8 cellular contexts compared by ENCODE assay signal in the genomic region with DNA sequence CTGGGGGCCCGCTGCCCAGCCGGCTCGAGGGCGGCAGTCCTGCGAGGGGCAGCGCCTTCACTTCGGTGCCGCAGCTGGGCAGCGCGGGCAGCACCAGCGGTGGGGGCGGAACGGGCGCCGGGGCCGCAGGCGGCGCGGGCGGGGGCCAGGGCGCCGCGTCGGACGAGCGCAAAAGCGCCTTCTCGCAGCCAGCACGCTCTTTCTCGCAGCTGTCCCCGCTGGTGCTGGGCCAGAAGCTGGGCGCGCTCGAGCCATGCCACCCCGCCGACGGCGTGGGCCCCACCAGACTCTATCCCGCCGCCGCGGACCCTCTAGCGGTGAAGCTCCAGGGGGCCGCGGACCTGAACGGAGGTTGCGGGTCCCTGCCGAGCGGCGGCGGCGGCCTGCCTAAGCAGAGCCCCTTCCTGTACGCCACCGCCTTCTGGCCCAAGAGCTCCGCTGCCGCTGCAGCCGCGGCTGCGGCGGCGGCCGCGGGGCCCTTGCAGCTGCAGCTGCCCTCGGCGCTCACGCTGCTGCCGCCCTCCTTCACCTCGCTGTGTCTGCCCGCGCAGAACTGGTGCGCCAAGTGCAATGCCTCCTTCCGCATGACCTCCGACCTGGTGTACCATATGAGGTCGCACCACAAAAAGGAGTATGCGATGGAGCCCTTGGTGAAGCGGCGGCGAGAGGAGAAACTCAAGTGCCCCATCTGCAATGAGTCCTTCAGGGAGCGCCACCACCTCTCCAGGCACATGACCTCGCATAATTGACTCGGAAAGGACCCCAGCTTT. TPM values are rescaled to one million over a fixed set of nuclear protein-coding genes. Genes with fewer than 3 reads are reported as not detected.
DNase-seq lines count a peak whose midpoint lies in the region; ATAC-seq and TF ChIP-seq lines count a peak whose summit lies in the region.

No MANE protein-coding gene starts in this region.

- no peak overlapping the region for H3K9ac ChIP-seq in duodenal mucosa (ENCODE audit: low read depth in 1 of 2, low read length in 2 of 2)

- H3K36me3 Mint-ChIP-seq in Caco-2 (ENCODE audit: insufficient read depth, unreplicated experiment) (no peaks in the 10 kb centered on the region), activated B cell treated with CpG ODN at 0.5 μM for 24 hours (ENCODE audit: low read depth) (no peaks in the 10 kb centered on the region), mesothelial cell of epicardium (peaks cover 3% of the 10 kb centered on the region), type B pancreatic cell (peaks cover under 1% of the 10 kb centered on the region)

- H3K27ac Mint-ChIP-seq in Caco-2 (ENCODE audit: unreplicated experiment) (no peak overlapping the region), activated B cell treated with CpG ODN at 0.5 μM for 24 hours (peak overlapping the region; percentile 74), mesothelial cell of epicardium (no peak overlapping the region), type B pancreatic cell (no peak overlapping the region)

- intact Hi-C loops in Caco-2 (cut with micrococcal nuclease; ENCODE audit: unreplicated experiment) (loop anchor here (1.0 kb wide), 3 partner anchors 12 to 849 kb away; no protein-coding TSS in a partner anchor), activated B cell treated with CpG ODN at 0.5 μM for 24 hours (cut with micrococcal nuclease) (loop anchor here (1.0 to 5.0 kb wide), 8 partner anchors 12 to 1261 kb away; a partner anchor contains a TSS)

- no TSS peak for BruUV-seq in Caco-2 (replicated peaks; lab: Mats Ljungman, UMichigan)

- peak overlapping the region; percentile 27 for H3K4me3 ChIP-seq in Caco-2 (ENCODE audit: low read depth, low read length)
- peak overlapping the region; percentile 61 to 70 for H3K4me3 ChIP-seq in duodenal mucosa (ENCODE audit: low read depth in 1 of 2, low read length in 2 of 2)

- H3K9me3 Mint-ChIP-seq in Caco-2 (ENCODE audit: unreplicated experiment) = peaks cover 5% of the 10 kb centered on the region
- H3K9me3 Mint-ChIP-seq in activated B cell treated with CpG ODN at 0.5 μM for 24 hours = no peaks in the 10 kb centered on the region
- H3K9me3 Mint-ChIP-seq in mesothelial cell of epicardium = no peaks in the 10 kb centered on the region
- no peaks in the 10 kb centered on the region for H3K9me3 Mint-ChIP-seq in type B pancreatic cell

- H3K9me3 ChIP-seq in Caco-2 (no peaks in the 10 kb centered on the region), duodenal mucosa (ENCODE audit: control insufficient read depth in 1 of 2, low read length in 2 of 2) (no peaks in the 10 kb centered on the region)

- H3K27me3 Mint-ChIP-seq in Caco-2 (ENCODE audit: insufficient read depth, unreplicated experiment) (peaks cover 27% of the 10 kb centered on the region), activated B cell treated with CpG ODN at 0.5 μM for 24 hours (peaks cover 4% of the 10 kb centered on the region), mesothelial cell of epicardium (ENCODE audit: low read depth) (peaks cover 94% of the 10 kb centered on the region), type B pancreatic cell (peaks cover 88% of the 10 kb centered on the region)

- H3K36me3 ChIP-seq in Caco-2 (ENCODE audit: control insufficient read depth, insufficient read depth, low read length) = no peaks in the 10 kb centered on the region
- H3K36me3 ChIP-seq in duodenal mucosa (ENCODE audit: control insufficient read depth in 1 of 2, insufficient read depth in 2 of 2, low read length in 2 of 2) = no peaks in the 10 kb centered on the region

- CTCF ChIA-PET in Caco-2 (lab: Charles Lee) = interaction anchor here (0.6 to 1.8 kb wide), 5 partner anchors 9 to 1251 kb away, joined by 3 to 6 read pairs (median 5); no protein-coding TSS in a partner anchor
- CTCF ChIA-PET in activated B cell treated with CpG ODN at 0.5 μM for 24 hours (lab: Charles Lee) = interaction anchor here (0.7 to 2.4 kb wide), 21 partner anchors 9 to 1276 kb away, joined by 3 to 66 read pairs (median 4); a partner anchor contains a TSS

- peaks cover under 1% of the 10 kb centered on the region for H3K4me1 Mint-ChIP-seq in Caco-2 (ENCODE audit: low read depth, unreplicated experiment)
- H3K4me1 Mint-ChIP-seq in activated B cell treated with CpG ODN at 0.5 μM for 24 hours = peaks cover 18% of the 10 kb centered on the region
- H3K4me1 Mint-ChIP-seq in mesothelial cell of epicardium = peaks cover 9% of the 10 kb centered on the region
- peaks cover 12% of the 10 kb centered on the region for H3K4me1 Mint-ChIP-seq in type B pancreatic cell (ENCODE audit: unreplicated experiment)

- peak overlapping the region; percentile 73 for H3K4me3 Mint-ChIP-seq in Caco-2 (ENCODE audit: unreplicated experiment)
- H3K4me3 Mint-ChIP-seq in activated B cell treated with CpG ODN at 0.5 μM for 24 hours = peak overlapping the region; percentile 92
- H3K4me3 Mint-ChIP-seq in mesothelial cell of epicardium = peak overlapping the region; percentile 61
- H3K4me3 Mint-ChIP-seq in type B pancreatic cell = peak overlapping the region; percentile 84

- H3K27ac ChIP-seq in duodenal mucosa (ENCODE audit: low read depth, low read length) = no peak overlapping the region

- POLR2A ChIA-PET in Caco-2 (lab: Charles Lee) (no interaction called here), activated B cell treated with CpG ODN at 0.5 μM for 24 hours (lab: Charles Lee) (interaction anchor here (0.6 to 4.3 kb wide), 9 partner anchors 8 to 1208 kb away, joined by 3 to 61 read pairs (median 10); a partner anchor contains a TSS)

- peaks cover 1% of the 10 kb centered on the region for H3K27me3 ChIP-seq in Caco-2 (replicated peaks; ENCODE audit: control insufficient read depth, insufficient read depth, low read length)
- peaks cover 31 to 36% of the 10 kb centered on the region in 2 donors for H3K27me3 ChIP-seq in duodenal mucosa (ENCODE audit: control insufficient read depth in 1 of 2, insufficient read depth in 2 of 2, low read length in 2 of 2)

- peak; percentile 54 for ATAC-seq in HG03571 (IDR thresholded peaks at IDR 0.05; ENCODE audit: unreplicated experiment)
- peak; percentile 54 for ATAC-seq in activated B cell treated with CpG ODN at 0.5 μM for 24 hours (ENCODE audit: low read depth)

- no peaks in the 10 kb centered on the region for H3K4me1 ChIP-seq in Caco-2
- H3K4me1 ChIP-seq in duodenal mucosa (ENCODE audit: control insufficient read depth in 1 of 2, insufficient read depth in 2 of 2, low read length in 2 of 2) = peaks cover 3 to 8% of the 10 kb centered on the region in 2 donors

- no peak for TF ChIP-seq CTCF in Caco-2 (IDR thresholded peaks at IDR 0.05; ENCODE audit: insufficient read depth in 1 of 2, low read depth in 1 of 2, low read length in 1 of 2, severe bottlenecking in 1 of 2, unreplicated experiment in 1 of 2)
- TF ChIP-seq CTCF in GM20000 (IDR thresholded peaks at IDR 0.05; ENCODE audit: extremely low read depth, missing control alignments) = no peak
- no peak for TF ChIP-seq CTCF in activated B cell treated with CpG ODN at 0.5 μM for 24 hours (IDR thresholded peaks at IDR 0.05)
- no peak for TF ChIP-seq CTCF in mesothelial cell of epicardium (IDR thresholded peaks at IDR 0.05; ENCODE audit: unreplicated experiment)
- TF ChIP-seq CTCF in type B pancreatic cell (conservative IDR thresholded peaks at IDR 0.05) = no peak

- peak in 1 of 2 experiments; percentile 20 for DNase-seq in Caco-2
- peak; percentile 73 for DNase-seq in GM20000 (ENCODE audit: low spot score)
- peak; percentile 64 for DNase-seq in activated B cell treated with CpG ODN at 0.5 μM for 24 hours
- DNase-seq in mesothelial cell of epicardium (ENCODE audit: low spot score in 2 of 2, unreplicated experiment in 2 of 2) = no peak
- DNase-seq in type B pancreatic cell (ENCODE audit: extremely low spot score, unreplicated experiment) = no peak
- no peak for DNase-seq in NAMALWA (ENCODE audit: low spot score)

RNA-seq across cellular contexts. Expression of a gene that starts 5.7 kb away (rescaled TPM):
- total RNA-seq in Caco-2 (2022) = not detected in 2 replicates
- total RNA-seq in activated B cell treated with CpG ODN at 0.5 μM for 24 hours = 9.0 and 11.6 TPM in 2 replicates
- total RNA-seq in mesothelial cell of epicardium = 1.6 to 2.4 TPM (median 1.7 TPM) in 3 replicates
- 1.5 and 6.2 TPM in 2 replicates for total RNA-seq in type B pancreatic cell (ENCODE audit: low replicate concordance)

Comparison
In these comparisons a context has a peak if more than half of its experiments do, and no peak if none do; other contexts are left out.
1. DNase-seq: peak in GM20000 (single experiment) and activated B cell treated with CpG ODN at 0.5 μM for 24 hours (single experiment); none in mesothelial cell of epicardium (0 of 2), type B pancreatic cell (single experiment) and NAMALWA (single experiment).
2. Peak in every context shown above with its lines, with median percentiles within 50 percentile points of each other: H3K4me3 Mint-ChIP-seq.